26 cellular contexts compared by ENCODE assay signal in the genomic region with DNA sequence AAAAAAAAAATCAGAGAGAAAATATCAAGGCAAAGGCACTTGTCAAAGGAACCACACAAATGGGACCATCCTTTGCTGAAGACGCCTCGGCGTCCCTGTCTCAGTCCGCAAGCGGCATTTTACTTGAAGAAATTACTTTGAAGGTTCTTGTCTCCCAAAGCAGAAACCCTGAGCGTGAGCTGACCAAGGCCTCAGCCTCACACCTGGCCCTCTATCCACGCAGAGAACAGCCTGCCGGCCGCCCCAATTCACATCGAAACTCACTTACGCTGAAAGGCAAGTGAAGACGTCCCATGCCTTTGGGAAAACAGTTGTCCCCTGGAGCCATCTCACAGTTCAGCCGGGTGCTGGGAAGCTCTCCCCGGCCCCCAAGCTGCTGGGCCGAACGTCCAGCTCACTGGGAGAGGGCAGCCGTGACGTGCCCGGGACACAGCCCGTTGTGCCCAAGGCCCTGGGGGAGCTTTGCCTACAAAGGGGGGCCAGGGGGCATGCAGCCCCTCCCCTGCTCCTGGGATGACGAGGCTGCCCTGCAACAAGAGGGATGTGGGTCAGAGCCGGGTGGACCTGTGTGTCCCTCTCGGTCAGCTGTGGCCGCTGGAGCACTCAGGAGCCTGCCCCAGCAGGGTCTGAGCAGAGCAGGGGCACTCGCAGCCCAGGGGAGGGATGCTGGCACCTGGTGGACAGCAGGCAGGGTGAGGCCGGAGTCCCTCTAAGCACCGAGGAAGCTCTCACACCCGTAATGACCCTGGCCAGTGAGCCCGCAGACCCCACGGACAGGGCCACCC.
"Had no signal": no experiment of that assay in that cellular context is flagged by ENCODE, and none has a peak within 500 bp of the region (broad histone marks: within the 10 kb centered on the region; RNA-seq: fewer than 3 reads in every experiment).

No MANE protein-coding gene starts in this region.

- H2AFZ ChIP-seq: hepatocyte, neural progenitor cell had no signal

- H3K4me3 ChIP-seq: hepatocyte, mucosa of descending colon, neural progenitor cell, thyroid gland had no signal

- H3K27ac ChIP-seq: foreskin keratinocyte, hepatocyte, neural progenitor cell, thyroid gland, VCaP had no signal

- H3K27me3 Mint-ChIP-seq: activated CD4-positive, alpha-beta T cell treated with anti-CD3 and anti-CD28 coated beads, Interleukin-2, amount 10 ng/mL, durations not matched to agents 7 days and 5 days; activated naive CD4-positive, alpha-beta T cell treated with anti-CD3 and anti-CD28 coated beads, Interleukin-2, amount 50 U/mL, for 24 hours; memory B cell; naive B cell; T-cell had no signal

- H3K4me2 ChIP-seq: hepatocyte, neural progenitor cell had no signal

- H3K79me2 ChIP-seq: hepatocyte had no signal

- H3K4me1 Mint-ChIP-seq: activated CD4-positive, alpha-beta T cell treated with anti-CD3 and anti-CD28 coated beads, Interleukin-2, amount 10 ng/mL, durations not matched to agents 7 days and 5 days; activated naive CD4-positive, alpha-beta T cell treated with anti-CD3 and anti-CD28 coated beads, Interleukin-2, amount 50 U/mL, for 24 hours; immature natural killer cell; memory B cell; naive B cell; T-cell had no signal

- H3K27me3 ChIP-seq: foreskin keratinocyte, hepatocyte, neural progenitor cell, thyroid gland had no signal

- H3K9me3 ChIP-seq: mucosa of descending colon, thyroid gland had no signal

- H3K9me3 Mint-ChIP-seq: activated CD4-positive, alpha-beta T cell treated with anti-CD3 and anti-CD28 coated beads, Interleukin-2, amount 10 ng/mL, durations not matched to agents 7 days and 5 days; activated naive CD4-positive, alpha-beta T cell treated with anti-CD3 and anti-CD28 coated beads, Interleukin-2, amount 50 U/mL, for 24 hours; activated T-helper 1 cell treated with anti-CD3 and anti-CD28 coated beads, Interleukin-12 subunit alpha, Interleukin-12 subunit beta, Interleukin-2, Interleukin-4 antibody, amounts not matched to agents 30 ng/mL and 10 ng/mL and 1 ng/mL, durations not matched to agents 14 hours and 24 hours and 36 hours; brain; immature natural killer cell; memory B cell; naive B cell; neural progenitor cell; T-cell; T-helper 2 cell treated with Interferon-gamma antibody and Interleukin-4, amounts not matched to agents 5 μg/mL and 100 μg/mL, for 36 hours had no signal

- ATAC-seq: activated CD8-positive, alpha-beta T cell treated with anti-CD3 and anti-CD28 coated beads, Interleukin-2, amount 10 ng/mL, durations not matched to agents 7 days and 5 days; foreskin keratinocyte; mucosa of descending colon; stimulated activated naive CD8-positive, alpha-beta T cell treated with anti-CD3 and anti-CD28 coated beads, Interleukin-15, Interleukin-2, amounts not matched to agents 100 U/mL and 50 U/mL, for 24 hours; T-cell had no signal

- DNase-seq: activated CD4-positive, alpha-beta T cell treated with anti-CD3 and anti-CD28 coated beads, Interleukin-2, amount 10 ng/mL, durations not matched to agents 7 days and 5 days; activated CD4-positive, CD25-positive, alpha-beta regulatory T cell treated with anti-CD3 and anti-CD28 coated beads, Interleukin-2, amount 50 U/mL, for 72 hours; activated CD8-positive, alpha-beta T cell treated with anti-CD3 and anti-CD28 coated beads, Interleukin-2, amount 10 ng/mL, durations not matched to agents 7 days and 5 days; activated gamma-delta T cell; anterior cingulate cortex; caudate nucleus; dermis blood vessel endothelial cell; effector CD8-positive, alpha-beta T cell; foreskin keratinocyte; immature natural killer cell; kidney glomerular epithelial cell; mucosa of descending colon; naive B cell; stimulated activated CD4-positive, alpha-beta T cell treated with anti-CD3 and anti-CD28 coated beads, Interleukin-12 subunit alpha, Interleukin-12 subunit beta, amount 100 ng/mL, for 4 hours; stimulated activated CD4-positive, alpha-beta T cell treated with anti-CD3 and anti-CD28 coated beads, Interleukin-4, amount 100 ng/mL, for 4 hours; stimulated activated naive CD8-positive, alpha-beta T cell treated with anti-CD3 and anti-CD28 coated beads, Interleukin-15, Interleukin-2, amounts not matched to agents 100 U/mL and 50 U/mL, for 24 hours; T-cell; thyroid gland had no signal

- H3K36me3 ChIP-seq: neural progenitor cell, thyroid gland had no signal

- H3K4me1 ChIP-seq: foreskin keratinocyte, thyroid gland had no signal

- H3K4me3 Mint-ChIP-seq: activated CD4-positive, alpha-beta T cell treated with anti-CD3 and anti-CD28 coated beads, Interleukin-2, amount 10 ng/mL, durations not matched to agents 7 days and 5 days; activated CD8-positive, alpha-beta T cell treated with anti-CD3 and anti-CD28 coated beads, Interleukin-2, amount 10 ng/mL, durations not matched to agents 7 days and 5 days; activated naive CD4-positive, alpha-beta T cell treated with anti-CD3 and anti-CD28 coated beads, Interleukin-2, amount 50 U/mL, for 24 hours; activated T-helper 1 cell treated with anti-CD3 and anti-CD28 coated beads, Interleukin-12 subunit alpha, Interleukin-12 subunit beta, Interleukin-2, Interleukin-4 antibody, amounts not matched to agents 30 ng/mL and 10 ng/mL and 1 ng/mL, durations not matched to agents 14 hours and 24 hours and 36 hours; brain; immature natural killer cell; memory B cell; naive B cell; neural progenitor cell; T-cell; T-helper 2 cell treated with Interferon-gamma antibody and Interleukin-4, amounts not matched to agents 5 μg/mL and 100 μg/mL, for 36 hours had no signal

- H3K27ac Mint-ChIP-seq: activated CD4-positive, alpha-beta T cell treated with anti-CD3 and anti-CD28 coated beads, Interleukin-2, amount 10 ng/mL, durations not matched to agents 7 days and 5 days; activated CD8-positive, alpha-beta T cell treated with anti-CD3 and anti-CD28 coated beads, Interleukin-2, amount 10 ng/mL, durations not matched to agents 7 days and 5 days; activated naive CD4-positive, alpha-beta T cell treated with anti-CD3 and anti-CD28 coated beads, Interleukin-2, amount 50 U/mL, for 24 hours; activated T-helper 1 cell treated with anti-CD3 and anti-CD28 coated beads, Interleukin-12 subunit alpha, Interleukin-12 subunit beta, Interleukin-2, Interleukin-4 antibody, amounts not matched to agents 30 ng/mL and 10 ng/mL and 1 ng/mL, durations not matched to agents 14 hours and 24 hours and 36 hours; immature natural killer cell; memory B cell; naive B cell; neural progenitor cell; T-cell; T-helper 2 cell treated with Interferon-gamma antibody and Interleukin-4, amounts not matched to agents 5 μg/mL and 100 μg/mL, for 36 hours had no signal

- H3K9ac ChIP-seq: neural progenitor cell had no signal

- H3K36me3 Mint-ChIP-seq: activated naive CD4-positive, alpha-beta T cell treated with anti-CD3 and anti-CD28 coated beads, Interleukin-2, amount 50 U/mL, for 24 hours; brain; immature natural killer cell; memory B cell; naive B cell; neural progenitor cell had no signal
